In the genomic region with DNA sequence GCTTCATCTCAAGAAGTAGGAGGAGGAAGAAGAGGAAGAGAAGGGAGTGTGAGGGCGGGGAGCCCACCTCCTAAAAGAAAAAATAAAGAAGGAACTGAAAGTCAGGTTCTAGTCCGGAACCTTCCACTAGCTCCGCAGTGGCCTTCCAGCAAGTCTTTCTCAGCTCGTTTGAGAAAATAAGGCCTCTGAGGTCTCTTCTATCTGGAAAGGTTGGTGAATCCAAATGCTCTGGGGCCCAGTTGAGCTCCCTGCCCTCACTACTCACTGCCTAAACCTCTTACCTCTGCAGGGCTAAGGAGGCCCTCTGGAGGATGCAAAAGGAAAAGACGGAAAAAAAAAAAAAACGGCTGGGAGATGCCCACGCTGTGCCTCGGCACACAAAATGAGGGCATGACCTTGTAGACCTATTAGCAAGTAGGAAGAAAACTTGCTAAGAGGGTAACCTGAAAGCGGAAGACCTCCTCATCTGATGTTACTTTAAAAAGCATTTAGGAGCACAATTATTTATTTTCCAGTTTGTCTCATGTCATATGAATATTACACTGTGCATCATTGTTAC, we compare ENCODE assay signal across 8 cellular contexts. TPM values are rescaled to one million over a fixed set of nuclear protein-coding genes. Genes with fewer than 3 reads are reported as not detected.
A peak's percentile ranks its signal among the peaks of the same experiment; 100 is the strongest.
DNase-seq lines count a peak whose midpoint lies in the region; ATAC-seq and TF ChIP-seq lines count a peak whose summit lies in the region.

No MANE protein-coding gene starts in this region.

- no peak for ATAC-seq in GM21360 (IDR thresholded peaks at IDR 0.05; ENCODE audit: unreplicated experiment)

- no peak overlapping the region for H3T11ph ChIP-seq in H9 (ENCODE audit: low read length)

- no peak overlapping the region for H2BK15ac ChIP-seq in H9 (ENCODE audit: low read depth, low read length)

- H3K9me3 ChIP-seq in H9 (ENCODE audit: control insufficient read depth, low read depth, low read length) = no peaks in the 10 kb centered on the region

- H3K27me3 Mint-ChIP-seq in H9 (ENCODE audit: low read depth) (no peaks in the 10 kb centered on the region; the same call in 1 of the 2 replicates), nephron (ENCODE audit: low read depth) (peaks cover 3% of the 10 kb centered on the region)

- no peak overlapping the region for H3K4me2 ChIP-seq in H9 (ENCODE audit: insufficient read depth, insufficient read length, low read length)

- no peak overlapping the region for H4K8ac ChIP-seq in H9 (replicated peaks; ENCODE audit: insufficient read length, low read depth, low read length)

- WGBS in H9 (ENCODE audit: extremely low coverage, insufficient read length, low lambda C conversion rate) = no CpG with 5 or more reads among the region's 9 CpGs

- H3K18ac ChIP-seq in H9 (ENCODE audit: insufficient read length, low read depth, low read length) = no peak overlapping the region

- TF ChIP-seq CTCF in H9 (conservative IDR thresholded peaks at IDR 0.05) (peak; percentile 72), epithelial cell of esophagus (IDR thresholded peaks at IDR 0.05; ENCODE audit: insufficient read depth, low read depth, low read length, missing control alignments) (peak; percentile 77), nephron (IDR thresholded peaks at IDR 0.05; ENCODE audit: unreplicated experiment in 3 of 3) (peak in 2 of 3 experiments; percentile 31 to 49)

- H2AFZ ChIP-seq in H9 (ENCODE audit: low read length) = peak overlapping the region; percentile 78

- H3K4me3 Mint-ChIP-seq in H9 (no peak overlapping the region), nephron (no peak overlapping the region)

- peaks cover 2 to 3% of the 10 kb centered on the region in 2 experiments; a peak in 2 of 4 replicates for H3K4me1 Mint-ChIP-seq in H9
- H3K4me1 Mint-ChIP-seq in nephron = peaks cover 6% of the 10 kb centered on the region

- H3K79me1 ChIP-seq in H9 (ENCODE audit: insufficient read depth, low read depth, low read length, poor library complexity, severe bottlenecking) = no peaks in the 10 kb centered on the region

- no peak overlapping the region for H3K23ac ChIP-seq in H9 (ENCODE audit: insufficient read length, low read depth, low read length)

- H3K9ac ChIP-seq in H9 (ENCODE audit: extremely low read depth, insufficient read length, low read length) = no peak overlapping the region

- H2BK120ac ChIP-seq in H9 (ENCODE audit: low read depth, low read length, poor library complexity, severe bottlenecking) = no peak overlapping the region

- no peaks in the 10 kb centered on the region for H3K79me2 ChIP-seq in H9 (ENCODE audit: insufficient read depth, low read length)

- no peak overlapping the region for H3K27ac Mint-ChIP-seq in H9
- H3K27ac Mint-ChIP-seq in nephron = no peak overlapping the region

- H3K4me1 ChIP-seq in H9 (ENCODE audit: insufficient read depth, low read length) = no peaks in the 10 kb centered on the region

- no peaks in the 10 kb centered on the region for H4K20me1 ChIP-seq in H9 (ENCODE audit: control insufficient read depth, insufficient read depth, insufficient read length)

- H3K9me3 Mint-ChIP-seq in H9 = peaks cover 0 to 1% of the 10 kb centered on the region in 2 experiments; a peak in 1 of 5 replicates
- H3K9me3 Mint-ChIP-seq in nephron = peaks cover 3% of the 10 kb centered on the region

- H3K23me2 ChIP-seq in H9 (ENCODE audit: insufficient read length, low read depth, low read length, poor library complexity, severe bottlenecking) = no peaks in the 10 kb centered on the region

- no peak overlapping the region for H2BK5ac ChIP-seq in H9 (ENCODE audit: insufficient read length, low read length)

- no peak overlapping the region for H4K5ac ChIP-seq in H9 (ENCODE audit: insufficient read length, low read depth, low read length)

- H3K56ac ChIP-seq in H9 (ENCODE audit: insufficient read length, low read depth, low read length) = no peak overlapping the region

- H3K36me3 Mint-ChIP-seq in H9 (ENCODE audit: insufficient read depth in 1 of 3, low read depth in 3 of 3) (peaks cover 0 to 4% (median 0%) of the 10 kb centered on the region in 3 experiments; a peak in 2 of 7 replicates), nephron (ENCODE audit: low read depth) (peaks cover 10% of the 10 kb centered on the region)

- no peaks in the 10 kb centered on the region for H3K27me3 ChIP-seq in H9 (ENCODE audit: insufficient read depth, low read length)

- peak; percentile 15 for DNase-seq in DMS153 treated with DMSO at 0.1 percent for 48 hours (lab: John Stamatoyannopoulos, UW; ENCODE audit: unreplicated experiment)
- peak; percentile 78 for DNase-seq in H9
- DNase-seq in NCI-H226 = peak; percentile 35
- peak; percentile 25 to 28 for DNase-seq in activated CD4-positive, alpha-beta T cell treated with anti-CD3 and anti-CD28 coated beads, Interleukin-2, amount 50 U/mL, for 4 hours
- peak; percentile 71 for DNase-seq in epithelial cell of esophagus (ENCODE audit: low read depth)
- no peak for DNase-seq in epidermal melanocyte (ENCODE audit: insufficient read length, low spot score)

- H2BK12ac ChIP-seq in H9 (ENCODE audit: insufficient read length, low read depth, low read length) = no peak overlapping the region

- no peak overlapping the region for H3K4ac ChIP-seq in H9 (ENCODE audit: low read depth, low read length)

- H4K91ac ChIP-seq in H9 (ENCODE audit: insufficient read length, low read depth, low read length) = no peak overlapping the region

- no peak overlapping the region for H2AK5ac ChIP-seq in H9 (ENCODE audit: insufficient read length, low read length)

- H3K27ac ChIP-seq in H9 (ENCODE audit: insufficient read length, low read depth, low read length) = no peak overlapping the region

- H3K4me3 ChIP-seq in epithelial cell of esophagus (ENCODE audit: low read length) = no peak overlapping the region

- no peak overlapping the region for H2BK20ac ChIP-seq in H9 (ENCODE audit: low read depth, low read length, poor library complexity, severe bottlenecking)

- H3K14ac ChIP-seq in H9 (ENCODE audit: insufficient read depth, low read length) = no peak overlapping the region

RNA-seq across cellular contexts. Expression of a gene that starts 35.9 kb away (rescaled TPM):
- 1.0 and 1.3 TPM in 2 replicates for total RNA-seq in H9 (2021)

RNA-seq across cellular contexts. Expression of a gene that starts 44.2 kb away (rescaled TPM):
- 16.2 and 16.4 TPM in 2 replicates for total RNA-seq in H9 (2021)
